Comparison of ENCODE assay signal across 10 cellular contexts in the genomic region with DNA sequence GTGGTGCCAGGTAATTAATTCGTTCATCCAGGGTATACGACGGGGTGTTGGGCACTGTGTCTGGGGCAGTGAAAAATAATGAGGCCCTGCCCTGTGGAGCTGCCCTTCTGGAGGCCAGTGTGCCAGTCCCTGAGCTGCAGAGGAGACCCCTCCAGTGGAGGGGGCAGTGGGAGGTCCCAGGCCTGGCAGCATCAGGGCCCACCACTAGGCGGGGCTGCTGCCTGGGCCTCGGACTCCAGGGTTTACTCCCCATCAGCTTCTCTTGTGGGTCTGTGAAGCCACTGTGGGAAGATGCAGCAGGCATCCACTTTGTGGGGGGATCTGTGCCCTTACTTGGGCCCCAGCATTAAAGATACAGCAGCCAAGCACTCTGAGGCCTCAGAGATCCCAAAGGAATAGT. TPM values are rescaled to one million over a fixed set of nuclear protein-coding genes. Genes with fewer than 3 reads are reported as not detected.
DNase-seq lines count a peak whose midpoint lies in the region; ATAC-seq and TF ChIP-seq lines count a peak whose summit lies in the region.
"Had no signal": no experiment of that assay in that cellular context is flagged by ENCODE, and none has a peak within 500 bp of the region (broad histone marks: within the 10 kb centered on the region; RNA-seq: fewer than 3 reads in every experiment).

No MANE protein-coding gene starts in this region.

- H3K4me3 Mint-ChIP-seq in activated naive CD4-positive, alpha-beta T cell treated with anti-CD3 and anti-CD28 coated beads for 36 hours, result no peak overlapping the region
- no peak overlapping the region for H3K4me3 Mint-ChIP-seq in endothelial cell (ENCODE audit: unreplicated experiment)

- H3K36me3 ChIP-seq in transverse colon, result no peaks in the 10 kb centered on the region
- H3K36me3 ChIP-seq: ovary had no signal

- H3K27me3 Mint-ChIP-seq in activated naive CD4-positive, alpha-beta T cell treated with anti-CD3 and anti-CD28 coated beads for 36 hours (ENCODE audit: low read depth), result no peaks in the 10 kb centered on the region
- H3K27me3 Mint-ChIP-seq in endothelial cell (ENCODE audit: unreplicated experiment), result peaks cover 5% of the 10 kb centered on the region

- no peak for TF ChIP-seq EP300 in transverse colon (IDR thresholded peaks at IDR 0.05; ENCODE audit: low read depth)

- in situ Hi-C loops in transverse colon (cut with MboI; ENCODE audit: low pct_ligation_motif_present in 1 of 4, low pct_unique_long_range_greater_than_20kb in 1 of 4, low sequenced_read_pairs in 3 of 4), result no loop called here

- no peaks in the 10 kb centered on the region for H3K4me1 ChIP-seq in transverse colon

- peaks cover 35% of the 10 kb centered on the region for H3K4me1 Mint-ChIP-seq in activated naive CD4-positive, alpha-beta T cell treated with anti-CD3 and anti-CD28 coated beads for 36 hours (ENCODE audit: low read depth)
- H3K4me1 Mint-ChIP-seq in endothelial cell (ENCODE audit: unreplicated experiment), result peaks cover 7% of the 10 kb centered on the region

- 73% methylated on average over 3 of the region's 5 CpGs; no CpG with 5 or more reads in 1 of the 2 donors for WGBS in transverse colon (ENCODE audit: low coverage in 1 of 2), 2 donors

- peaks cover 38% of the 10 kb centered on the region for H3K36me3 Mint-ChIP-seq in activated naive CD4-positive, alpha-beta T cell treated with anti-CD3 and anti-CD28 coated beads for 36 hours (ENCODE audit: low read depth)
- H3K36me3 Mint-ChIP-seq in endothelial cell (ENCODE audit: low read depth, unreplicated experiment), result no peaks in the 10 kb centered on the region

- no peak overlapping the region for H3K27ac ChIP-seq in transverse colon
- H3K27ac ChIP-seq: ovary had no signal

- no peak for TF ChIP-seq POLR2A in transverse colon (IDR thresholded peaks at IDR 0.05)

- DNase-seq in activated naive CD4-positive, alpha-beta T cell treated with anti-CD3 and anti-CD28 coated beads for 36 hours, result peak; percentile 51
- DNase-seq in activated naive CD4-positive, alpha-beta T cell (lab: John Stamatoyannopoulos, UW), result no peak
- DNase-seq in endothelial cell (ENCODE audit: low spot score), result no peak
- DNase-seq in transverse colon, result no peak
- DNase-seq in posterior cingulate gyrus, result no peak
- no peak for DNase-seq in left cardiac atrium
- DNase-seq: ovary had no signal

- peak; percentile 33 for TF ChIP-seq CTCF in endothelial cell (IDR thresholded peaks at IDR 0.05; ENCODE audit: unreplicated experiment)
- peak in 4 of 5 experiments; percentile 29 to 39 (median 34) for TF ChIP-seq CTCF in transverse colon (IDR thresholded peaks at IDR 0.05)

- no peak overlapping the region for H3K4me3 ChIP-seq in transverse colon
- H3K4me3 ChIP-seq: ovary had no signal

- CTCF ChIA-PET in activated naive CD4-positive, alpha-beta T cell treated with anti-CD3 and anti-CD28 coated beads for 36 hours (lab: Charles Lee), result interaction anchor here (0.7 to 3.1 kb wide), 6 partner anchors 18 to 183 kb away, joined by 3 to 19 read pairs (median 6); a partner anchor contains a TSS

- H3K27me3 ChIP-seq in transverse colon, result no peaks in the 10 kb centered on the region
- H3K27me3 ChIP-seq: ovary had no signal

- peak overlapping the region; percentile 43 for H3K27ac Mint-ChIP-seq in activated naive CD4-positive, alpha-beta T cell treated with anti-CD3 and anti-CD28 coated beads for 36 hours
- H3K27ac Mint-ChIP-seq in endothelial cell (ENCODE audit: unreplicated experiment), result no peak overlapping the region

- intact Hi-C loops in activated naive CD4-positive, alpha-beta T cell treated with anti-CD3 and anti-CD28 coated beads for 36 hours (cut with micrococcal nuclease), result loop anchor here (1.0 kb wide), 1 partner anchor 71 kb away; no protein-coding TSS in a partner anchor
- intact Hi-C loops in transverse colon (cut with DNase I; ENCODE audit: low total_unique reads) (no loop called here), posterior cingulate gyrus (cut with DNase I) (no loop called here), left cardiac atrium (cut with DNase I) (no loop called here)

- no peaks in the 10 kb centered on the region for H3K9me3 ChIP-seq in transverse colon
- H3K9me3 ChIP-seq: ovary had no signal

- ATAC-seq in SK-N-SH treated with all-trans-retinoic acid at 6 μM for 48 hours (peak; percentile 41; the same call in 2 of the 3 replicates), GM21381 (IDR thresholded peaks at IDR 0.05; ENCODE audit: unreplicated experiment) (no peak), left cardiac atrium (no peak)

- H3K9me3 Mint-ChIP-seq in activated naive CD4-positive, alpha-beta T cell treated with anti-CD3 and anti-CD28 coated beads for 36 hours, result no peaks in the 10 kb centered on the region
- no peaks in the 10 kb centered on the region for H3K9me3 Mint-ChIP-seq in endothelial cell (ENCODE audit: unreplicated experiment)

TF ChIP-seq in SK-N-SH treated with all-trans-retinoic acid at 6 μM for 48 hours, 23 proteins besides CTCF, POLR2A, EP300 and RAD21 (continues in another document):
- TF ChIP-seq, protein P1, sequence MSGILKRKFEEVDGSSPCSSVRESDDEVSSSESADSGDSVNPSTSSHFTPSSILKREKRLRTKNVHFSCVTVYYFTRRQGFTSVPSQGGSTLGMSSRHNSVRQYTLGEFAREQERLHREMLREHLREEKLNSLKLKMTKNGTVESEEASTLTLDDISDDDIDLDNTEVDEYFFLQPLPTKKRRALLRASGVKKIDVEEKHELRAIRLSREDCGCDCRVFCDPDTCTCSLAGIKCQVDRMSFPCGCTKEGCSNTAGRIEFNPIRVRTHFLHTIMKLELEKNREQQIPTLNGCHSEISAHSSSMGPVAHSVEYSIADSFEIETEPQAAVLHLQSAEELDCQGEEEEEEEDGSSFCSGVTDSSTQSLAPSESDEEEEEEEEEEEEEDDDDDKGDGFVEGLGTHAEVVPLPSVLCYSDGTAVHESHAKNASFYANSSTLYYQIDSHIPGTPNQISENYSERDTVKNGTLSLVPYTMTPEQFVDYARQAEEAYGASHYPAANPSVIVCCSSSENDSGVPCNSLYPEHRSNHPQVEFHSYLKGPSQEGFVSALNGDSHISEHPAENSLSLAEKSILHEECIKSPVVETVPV (CRISPR knock-in tag; IDR thresholded peaks at IDR 0.05), result no peak
- TF ChIP-seq, protein P2, sequence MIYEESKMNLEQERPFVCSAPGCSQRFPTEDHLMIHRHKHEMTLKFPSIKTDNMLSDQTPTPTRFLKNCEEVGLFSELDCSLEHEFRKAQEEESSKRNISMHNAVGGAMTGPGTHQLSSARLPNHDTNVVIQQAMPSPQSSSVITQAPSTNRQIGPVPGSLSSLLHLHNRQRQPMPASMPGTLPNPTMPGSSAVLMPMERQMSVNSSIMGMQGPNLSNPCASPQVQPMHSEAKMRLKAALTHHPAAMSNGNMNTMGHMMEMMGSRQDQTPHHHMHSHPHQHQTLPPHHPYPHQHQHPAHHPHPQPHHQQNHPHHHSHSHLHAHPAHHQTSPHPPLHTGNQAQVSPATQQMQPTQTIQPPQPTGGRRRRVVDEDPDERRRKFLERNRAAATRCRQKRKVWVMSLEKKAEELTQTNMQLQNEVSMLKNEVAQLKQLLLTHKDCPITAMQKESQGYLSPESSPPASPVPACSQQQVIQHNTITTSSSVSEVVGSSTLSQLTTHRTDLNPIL (CRISPR knock-in tag; IDR thresholded peaks at IDR 0.05; ENCODE audit: low read depth), result no peak
- TF ChIP-seq TCF4 (CRISPR knock-in tag; IDR thresholded peaks at IDR 0.05; ENCODE audit: borderline replicate concordance) (no peak), ZNF565 (CRISPR knock-in tag; conservative IDR thresholded peaks at IDR 0.05; ENCODE audit: low read depth) (no peak), GLIS3 (CRISPR knock-in tag; IDR thresholded peaks at IDR 0.05) (no peak), TOX (CRISPR knock-in tag; IDR thresholded peaks at IDR 0.05; ENCODE audit: borderline replicate concordance) (no peak), RARB (CRISPR knock-in tag; IDR thresholded peaks at IDR 0.05) (no peak), CSDC2 (CRISPR knock-in tag; IDR thresholded peaks at IDR 0.05) (no peak), ZFP3 (CRISPR knock-in tag; IDR thresholded peaks at IDR 0.05) (no peak), ZNF8 (CRISPR knock-in tag; IDR thresholded peaks at IDR 0.05) (no peak), ESRRG (CRISPR knock-in tag; IDR thresholded peaks at IDR 0.05) (no peak)
- TF ChIP-seq, protein P3, sequence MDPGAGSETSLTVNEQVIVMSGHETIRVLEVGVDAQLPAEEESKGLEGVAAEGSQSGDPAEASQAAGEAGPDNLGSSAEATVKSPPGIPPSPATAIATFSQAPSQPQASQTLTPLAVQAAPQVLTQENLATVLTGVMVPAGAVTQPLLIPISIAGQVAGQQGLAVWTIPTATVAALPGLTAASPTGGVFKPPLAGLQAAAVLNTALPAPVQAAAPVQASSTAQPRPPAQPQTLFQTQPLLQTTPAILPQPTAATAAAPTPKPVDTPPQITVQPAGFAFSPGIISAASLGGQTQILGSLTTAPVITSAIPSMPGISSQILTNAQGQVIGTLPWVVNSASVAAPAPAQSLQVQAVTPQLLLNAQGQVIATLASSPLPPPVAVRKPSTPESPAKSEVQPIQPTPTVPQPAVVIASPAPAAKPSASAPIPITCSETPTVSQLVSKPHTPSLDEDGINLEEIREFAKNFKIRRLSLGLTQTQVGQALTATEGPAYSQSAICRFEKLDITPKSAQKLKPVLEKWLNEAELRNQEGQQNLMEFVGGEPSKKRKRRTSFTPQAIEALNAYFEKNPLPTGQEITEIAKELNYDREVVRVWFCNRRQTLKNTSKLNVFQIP (CRISPR knock-in tag; IDR thresholded peaks at IDR 0.05; ENCODE audit: borderline replicate concordance, low read depth), result no peak

RNA-seq across cellular contexts. Expression of a gene that starts 17.4 kb away (rescaled TPM):
- total RNA-seq in activated naive CD4-positive, alpha-beta T cell treated with anti-CD3 and anti-CD28 coated beads for 36 hours, result 10 to 100 TPM; 10.7 to 10.9 TPM
- not detected for total RNA-seq in endothelial cell (ENCODE audit: unreplicated experiment)
- total RNA-seq in transverse colon, result 1 to 10 TPM in 1 of 4 donors, under 1 TPM in 2, not detected in 1; 0.16 to 4.9 (median 0.41) TPM
- not detected for total RNA-seq in left cardiac atrium
- total RNA-seq: HT-29 had no signal

RNA-seq across cellular contexts. Expression of a gene that starts 22.8 kb away (rescaled TPM):
- 100 to 1,000 TPM; 126 to 134 TPM for total RNA-seq in activated naive CD4-positive, alpha-beta T cell treated with anti-CD3 and anti-CD28 coated beads for 36 hours
- total RNA-seq in endothelial cell (ENCODE audit: unreplicated experiment), result 0.51 TPM
- total RNA-seq in transverse colon, result 1 to 10 TPM; 1.1 to 3.4 (median 2.6) TPM
- 1 to 10 TPM in 1 of 2 donors, under 1 TPM in 1; 0.34 to 2.0 TPM for total RNA-seq in left cardiac atrium
- total RNA-seq: HT-29 had no signal

Comparison
In these comparisons a context has a peak if more than half of its experiments do, and no peak if none do; other contexts are left out.
1. RNA of a gene that starts 22.8 kb away (total RNA-seq): 126 to 134 TPM in activated naive CD4-positive, alpha-beta T cell treated with anti-CD3 and anti-CD28 coated beads for 36 hours; 1.1 to 3.4 TPM in transverse colon, 0.34 to 2.0 TPM in left cardiac atrium and 0.51 TPM in endothelial cell (single experiment); every median in the first group is over 10 times any median in the second.